ENCODE assay signal across 16 cellular contexts in the genomic region with DNA sequence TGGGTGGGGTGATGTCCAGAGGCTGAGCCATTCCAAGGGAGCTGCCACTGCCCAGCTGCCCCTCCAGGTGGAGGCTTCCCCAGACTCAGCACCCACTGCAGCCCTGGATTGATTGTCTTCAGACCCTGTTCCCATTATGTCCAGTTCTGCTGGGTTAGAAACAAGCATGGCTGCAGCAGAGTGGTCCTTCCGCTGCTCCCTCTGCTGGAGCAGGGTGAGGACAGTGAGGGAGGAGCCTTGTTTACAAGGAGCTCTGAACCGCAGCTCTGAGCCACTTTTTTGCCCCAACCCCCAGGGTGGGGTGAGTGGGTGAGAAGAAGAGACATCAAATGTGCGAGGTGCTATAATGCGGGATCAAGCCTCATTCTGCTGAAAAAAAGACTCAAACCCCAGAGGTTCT. TPM values are rescaled to one million over a fixed set of nuclear protein-coding genes. Genes with fewer than 3 reads are reported as not detected.
DNase-seq lines count a peak whose midpoint lies in the region; ATAC-seq, FAIRE-seq and TF ChIP-seq lines count a peak whose summit lies in the region.
"Had no signal": no experiment of that assay in that cellular context is flagged by ENCODE, and none has a peak within 500 bp of the region (broad histone marks: within the 10 kb centered on the region; RNA-seq: fewer than 3 reads in every experiment).

No MANE protein-coding gene starts in this region.

- H3K36me3 ChIP-seq in BJ (ENCODE audit: control insufficient read depth, insufficient read depth, low read length) = no peaks in the 10 kb centered on the region
- H3K36me3 ChIP-seq: gastrocnemius medialis had no signal

- ATAC-seq in GM18870 (IDR thresholded peaks at IDR 0.05; ENCODE audit: unreplicated experiment) (no peak), GM21367 (IDR thresholded peaks at IDR 0.05; ENCODE audit: unreplicated experiment) (no peak)
- ATAC-seq: CD8-positive, alpha-beta T cell; naive thymus-derived CD4-positive, alpha-beta T cell had no signal

- FAIRE-seq in frontal cortex (lab: Jason Lieb, UNC) = no peak
- FAIRE-seq: HTR-8/SVneo had no signal

- DNase-seq in BJ (ENCODE audit: low read depth) = no peak
- no peak for DNase-seq in HFF-Myc (ENCODE audit: extremely low read depth, low read depth)
- no peak for DNase-seq in astrocyte of the cerebellum (ENCODE audit: low read depth)
- DNase-seq in iPS-NIHi7 (ENCODE audit: extremely low spot score) = peak; percentile 50
- no peak for DNase-seq in KBM-7
- DNase-seq in frontal cortex (ENCODE audit: low spot score in 2 of 2) = no peak
- DNase-seq: CD8-positive, alpha-beta T cell; dermis blood vessel endothelial cell; gastrocnemius medialis; left cardiac atrium; naive thymus-derived CD4-positive, alpha-beta T cell; NCI-H1105 treated with DMSO at 0.1 percent for 48 hours had no signal

- CTCF ChIA-PET in BJ (lab: Yijun Ruan, JAX) = interaction anchor here (0.6 to 5.5 kb wide), 8 partner anchors 10 to 228 kb away, joined by 3 to 41 read pairs (median 10); no protein-coding TSS in a partner anchor

- POLR2A ChIA-PET in BJ (lab: Charles Lee) = no interaction called here

- peaks cover 29% of the 10 kb centered on the region for H3K27me3 ChIP-seq in BJ (ENCODE audit: control insufficient read depth, insufficient read depth, low read length)
- H3K27me3 ChIP-seq: gastrocnemius medialis, SJCRH30 had no signal

- H3K4me3 ChIP-seq in BJ (ENCODE audit: low read depth, low read length) = no peak overlapping the region
- H3K4me3 ChIP-seq in HFF-Myc (replicated peaks; ENCODE audit: low read depth, low read length) = no peak overlapping the region
- no peak overlapping the region for H3K4me3 ChIP-seq in astrocyte of the cerebellum (ENCODE audit: low read depth, low read length)
- H3K4me3 ChIP-seq: gastrocnemius medialis had no signal

- peak; percentile 36 for TF ChIP-seq CTCF in BJ (IDR thresholded peaks at IDR 0.05; ENCODE audit: insufficient read depth, low read depth, low read length)
- TF ChIP-seq CTCF in HFF-Myc (IDR thresholded peaks at IDR 0.05; ENCODE audit: low read depth, low read length, missing control alignments) = peak; percentile 31
- TF ChIP-seq CTCF in astrocyte of the cerebellum (IDR thresholded peaks at IDR 0.05; ENCODE audit: low read depth, low read length, missing control alignments) = peak; percentile 22

- in situ Hi-C loops in astrocyte of the cerebellum (cut with HindIII; ENCODE audit: low sequenced_read_pairs) (no loop called here), KBM-7 (cut with MboI; ENCODE audit: low pct_unique_long_range_greater_than_20kb, low sequenced_read_pairs) (no loop called here)

RNA-seq across cellular contexts. Expression of a gene that starts 2.3 kb away (rescaled TPM):
- not detected in 2 replicates for polyA plus RNA-seq in BJ (2011; rRNA removed)
- polyA minus RNA-seq in BJ (2011; rRNA and poly(A)+ RNA removed) = not detected in 2 replicates
- not detected for total RNA-seq in frontal cortex
- total RNA-seq: CD8-positive, alpha-beta T cell; dermis blood vessel endothelial cell; naive thymus-derived CD4-positive, alpha-beta T cell had no signal
- polyA plus RNA-seq: naive thymus-derived CD4-positive, alpha-beta T cell had no signal

RNA-seq across cellular contexts. Expression of a gene that starts 24.0 kb away (rescaled TPM):
- polyA plus RNA-seq in BJ (2011; rRNA removed) = not detected in 2 replicates
- not detected in 2 replicates for polyA minus RNA-seq in BJ (2011; rRNA and poly(A)+ RNA removed)
- not detected for total RNA-seq in frontal cortex
- total RNA-seq: CD8-positive, alpha-beta T cell had no signal
- polyA plus RNA-seq: naive thymus-derived CD4-positive, alpha-beta T cell had no signal

RNA-seq across cellular contexts. Expression of a gene that starts 46.4 kb away (rescaled TPM):
- polyA plus RNA-seq in BJ (2011; rRNA removed) = 0.17 TPM in 1 of 2 replicates, not detected in the other
- polyA minus RNA-seq in BJ (2011; rRNA and poly(A)+ RNA removed) = not detected in 2 replicates
- total RNA-seq in frontal cortex = under 0.01 TPM
- total RNA-seq: CD8-positive, alpha-beta T cell; dermis blood vessel endothelial cell; naive thymus-derived CD4-positive, alpha-beta T cell had no signal
- polyA plus RNA-seq: naive thymus-derived CD4-positive, alpha-beta T cell had no signal
